Comparison of ENCODE assay signal across 9 cellular contexts in the genomic region with DNA sequence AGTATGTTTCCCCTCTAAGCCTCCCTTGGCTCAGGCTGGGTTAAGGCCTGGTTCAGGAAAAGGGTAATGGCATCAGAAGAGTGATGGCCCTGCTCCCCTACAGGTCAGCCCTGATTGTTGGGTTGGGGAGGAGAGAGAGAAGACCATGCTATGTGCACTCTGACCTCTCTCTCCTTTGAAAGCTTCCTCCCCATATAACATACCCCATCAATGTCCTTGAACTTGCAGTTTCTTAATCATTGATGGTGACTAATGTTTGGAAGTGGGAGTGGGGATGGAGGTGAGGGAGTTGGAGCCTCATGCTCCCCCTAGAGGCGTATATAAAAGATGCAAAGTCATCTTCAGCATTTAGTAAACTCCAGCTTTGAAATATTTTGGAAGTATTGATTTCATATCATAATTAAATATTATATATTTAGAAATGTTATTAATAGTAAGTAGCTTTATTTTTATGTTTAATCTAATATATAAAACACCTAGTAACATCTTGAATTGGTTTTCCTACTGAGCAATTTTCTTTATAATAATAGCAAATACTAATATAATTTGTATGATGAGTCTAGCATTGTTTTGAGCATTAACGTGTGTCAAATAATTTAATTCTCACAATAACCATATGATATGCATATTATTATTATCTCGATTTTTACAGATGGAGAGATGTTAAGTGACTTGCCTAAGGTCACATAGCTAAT. TPM values are rescaled to one million over a fixed set of nuclear protein-coding genes. Genes with fewer than 3 reads are reported as not detected.
DNase-seq lines count a peak whose midpoint lies in the region; ATAC-seq, FAIRE-seq and TF ChIP-seq lines count a peak whose summit lies in the region.
"Had no signal": no experiment of that assay in that cellular context is flagged by ENCODE, and none has a peak within 500 bp of the region (broad histone marks: within the 10 kb centered on the region; RNA-seq: fewer than 3 reads in every experiment).

No MANE protein-coding gene starts in this region.

- H3K36me3 Mint-ChIP-seq in activated CD4-positive, alpha-beta T cell treated with anti-CD3 and anti-CD28 coated beads for 36 hours (ENCODE audit: low read depth) = no peaks in the 10 kb centered on the region
- H3K36me3 Mint-ChIP-seq in activated CD4-positive, alpha-beta T cell treated with anti-CD3 and anti-CD28 coated beads, Interleukin-2, amount 10 ng/mL, durations not matched to agents 7 days and 5 days (ENCODE audit: low read depth) = no peaks in the 10 kb centered on the region

- H3K27me3 Mint-ChIP-seq in activated CD4-positive, alpha-beta T cell treated with anti-CD3 and anti-CD28 coated beads for 36 hours = no peaks in the 10 kb centered on the region
- no peaks in the 10 kb centered on the region for H3K27me3 Mint-ChIP-seq in activated CD4-positive, alpha-beta T cell treated with anti-CD3 and anti-CD28 coated beads, Interleukin-2, amount 10 ng/mL, durations not matched to agents 7 days and 5 days

- H3K4me1 Mint-ChIP-seq in activated CD4-positive, alpha-beta T cell treated with anti-CD3 and anti-CD28 coated beads for 36 hours = peaks cover 66% of the 10 kb centered on the region
- peaks cover 22% of the 10 kb centered on the region for H3K4me1 Mint-ChIP-seq in activated CD4-positive, alpha-beta T cell treated with anti-CD3 and anti-CD28 coated beads, Interleukin-2, amount 10 ng/mL, durations not matched to agents 7 days and 5 days

- peak; percentile 65 for ATAC-seq in activated CD4-positive, alpha-beta T cell treated with anti-CD3 and anti-CD28 coated beads for 36 hours
- ATAC-seq in GM18519 (IDR thresholded peaks at IDR 0.05; ENCODE audit: low FRiP score, unreplicated experiment) (no peak), HG03095 (IDR thresholded peaks at IDR 0.05; ENCODE audit: unreplicated experiment) (no peak)

- H3K27ac ChIP-seq in VCaP (no peak overlapping the region), kidney (ENCODE audit: low read depth in 2 of 2, low read length in 2 of 2) (no peak overlapping the region)

- no peak overlapping the region for H3K4me3 Mint-ChIP-seq in activated CD4-positive, alpha-beta T cell treated with anti-CD3 and anti-CD28 coated beads for 36 hours
- no peak overlapping the region for H3K4me3 Mint-ChIP-seq in activated CD4-positive, alpha-beta T cell treated with anti-CD3 and anti-CD28 coated beads, Interleukin-2, amount 10 ng/mL, durations not matched to agents 7 days and 5 days

- CTCF ChIA-PET in activated CD4-positive, alpha-beta T cell treated with anti-CD3 and anti-CD28 coated beads for 36 hours (lab: Charles Lee) = interaction anchor here (0.7 to 3.2 kb wide), 35 partner anchors 9 to 450 kb away, joined by 3 to 21 read pairs (median 4); a partner anchor contains a TSS
- CTCF ChIA-PET in activated CD4-positive, alpha-beta T cell treated with anti-CD3 and anti-CD28 coated beads, Interleukin-2, amount 10 ng/mL, durations not matched to agents 7 days and 5 days (lab: Charles Lee) = interaction anchor here (0.6 to 1.5 kb wide), 6 partner anchors 19 to 1146 kb away, joined by 3 to 4 read pairs (median 3); no protein-coding TSS in a partner anchor

- FAIRE-seq in kidney (lab: Jason Lieb, UNC) = peak; percentile 84

- DNase-seq in activated CD4-positive, alpha-beta T cell treated with anti-CD3 and anti-CD28 coated beads for 36 hours = peak; percentile 32
- DNase-seq in activated CD4-positive, alpha-beta T cell treated with anti-CD3 and anti-CD28 coated beads, Interleukin-2, amount 10 ng/mL, durations not matched to agents 7 days and 5 days = no peak
- peak; percentile 13 for DNase-seq in HK-2 (ENCODE audit: unreplicated experiment)
- no peak for DNase-seq in kidney
- DNase-seq in GF-D8 (lab: John Stamatoyannopoulos, UW) = no peak

- no peak overlapping the region for H3K4me3 ChIP-seq in kidney (ENCODE audit: low read length in 2 of 2)

- no peaks in the 10 kb centered on the region for H3K9me3 Mint-ChIP-seq in activated CD4-positive, alpha-beta T cell treated with anti-CD3 and anti-CD28 coated beads for 36 hours (ENCODE audit: low read depth)
- H3K9me3 Mint-ChIP-seq in activated CD4-positive, alpha-beta T cell treated with anti-CD3 and anti-CD28 coated beads, Interleukin-2, amount 10 ng/mL, durations not matched to agents 7 days and 5 days = no peaks in the 10 kb centered on the region

- TF ChIP-seq CTCF in VCaP (conservative IDR thresholded peaks at IDR 0.05) = peak; percentile 66
- TF ChIP-seq CTCF in kidney (IDR thresholded peaks at IDR 0.05; ENCODE audit: borderline replicate concordance, extremely low read depth, insufficient read depth) = peak; percentile 13

- H3K27ac Mint-ChIP-seq in activated CD4-positive, alpha-beta T cell treated with anti-CD3 and anti-CD28 coated beads for 36 hours = no peak overlapping the region
- no peak overlapping the region for H3K27ac Mint-ChIP-seq in activated CD4-positive, alpha-beta T cell treated with anti-CD3 and anti-CD28 coated beads, Interleukin-2, amount 10 ng/mL, durations not matched to agents 7 days and 5 days

- peaks cover 6 to 9% of the 10 kb centered on the region in 2 donors for H3K4me1 ChIP-seq in kidney (ENCODE audit: control insufficient read depth in 1 of 2, insufficient read depth in 1 of 2, low read depth in 1 of 2, low read length in 2 of 2)

- intact Hi-C loops in activated CD4-positive, alpha-beta T cell treated with anti-CD3 and anti-CD28 coated beads for 36 hours (cut with DNase I, micrococcal nuclease) = no loop called here
- intact Hi-C loops in kidney (cut with DNase I) = no loop called here

- H3K9me3 ChIP-seq in kidney (ENCODE audit: control insufficient read depth in 1 of 2, low read length in 2 of 2) = no peaks in the 10 kb centered on the region

- POLR2A ChIA-PET in activated CD4-positive, alpha-beta T cell treated with anti-CD3 and anti-CD28 coated beads for 36 hours (lab: Charles Lee) = no interaction called here
- POLR2A ChIA-PET in activated CD4-positive, alpha-beta T cell treated with anti-CD3 and anti-CD28 coated beads, Interleukin-2, amount 10 ng/mL, durations not matched to agents 7 days and 5 days (lab: Charles Lee) = no interaction called here

- H3K36me3 ChIP-seq in kidney (ENCODE audit: control insufficient read depth in 1 of 2, insufficient read depth in 2 of 2, low read length in 2 of 2) = no peaks in the 10 kb centered on the region

- H3K9ac ChIP-seq in kidney (ENCODE audit: low read length in 2 of 2) = no peak overlapping the region

RNA-seq across cellular contexts. Expression of a gene that starts 8.8 kb away (rescaled TPM):
- total RNA-seq in activated CD4-positive, alpha-beta T cell treated with anti-CD3 and anti-CD28 coated beads for 36 hours = 1 to 10 TPM; 1.6 to 1.7 TPM
- total RNA-seq in activated CD4-positive, alpha-beta T cell treated with anti-CD3 and anti-CD28 coated beads, Interleukin-2, amount 10 ng/mL, durations not matched to agents 7 days and 5 days = 1 to 10 TPM; 1.6 to 1.8 TPM
- total RNA-seq in kidney = 14.7 TPM
- polyA plus RNA-seq in kidney (ENCODE audit: insufficient read depth, low read depth, low replicate concordance) = 13.6 TPM

RNA-seq across cellular contexts. Expression of a gene that starts 28.1 kb away (rescaled TPM):
- not detected for total RNA-seq in activated CD4-positive, alpha-beta T cell treated with anti-CD3 and anti-CD28 coated beads for 36 hours
- total RNA-seq in activated CD4-positive, alpha-beta T cell treated with anti-CD3 and anti-CD28 coated beads, Interleukin-2, amount 10 ng/mL, durations not matched to agents 7 days and 5 days = not detected
- not detected for total RNA-seq in kidney
- not detected for polyA plus RNA-seq in kidney (ENCODE audit: insufficient read depth, low read depth, low replicate concordance)
- total RNA-seq: activated CD8-positive, alpha-beta memory T cell treated with anti-CD3 and anti-CD28 coated beads for 36 hours had no signal

Comparison
In these comparisons a context has a peak if more than half of its experiments do, and no peak if none do; other contexts are left out.
1. DNase-seq: peak in activated CD4-positive, alpha-beta T cell treated with anti-CD3 and anti-CD28 coated beads for 36 hours (single experiment) and HK-2 (single experiment); none in activated CD4-positive, alpha-beta T cell treated with anti-CD3 and anti-CD28 coated beads, Interleukin-2, amount 10 ng/mL, durations not matched to agents 7 days and 5 days (single experiment), kidney (single experiment) and GF-D8 (single experiment).